Comparison of ENCODE assay signal across 1 cellular context in genomic region chr7:45138433-45139267, GRCh38.
TF ChIP-seq lines count a peak whose summit lies in the region.

No MANE protein-coding gene starts in this region.

TF ChIP-seq in K562, 482 proteins besides CTCF, POLR2A, EP300 and RAD21 (continued from another document and continues in another):
- TF ChIP-seq ZHX1 (conservative IDR thresholded peaks at IDR 0.05; ENCODE audit: low read length), result no peak
- no peak for TF ChIP-seq TRIM28 (IDR thresholded peaks at IDR 0.05)
- TF ChIP-seq THAP12 (CRISPR knock-in tag; IDR thresholded peaks at IDR 0.05), result no peak
- no peak for TF ChIP-seq MITF (IDR thresholded peaks at IDR 0.05)
- no peak for TF ChIP-seq CREB1 (IDR thresholded peaks at IDR 0.05)
- no peak for TF ChIP-seq CREB1 (CRISPR knock-in tag; IDR thresholded peaks at IDR 0.05)
- no peak for TF ChIP-seq FOXP1 (CRISPR knock-in tag; IDR thresholded peaks at IDR 0.05)
- TF ChIP-seq RBM34 (IDR thresholded peaks at IDR 0.05; ENCODE audit: borderline replicate concordance, insufficient read depth, low read length), result no peak
- TF ChIP-seq ZNF639 (CRISPR knock-in tag; conservative IDR thresholded peaks at IDR 0.05 in 1 of 2, IDR thresholded peaks at IDR 0.05 in 1 of 2), result 0 out of 4 replicates have a peak, but pooled peaks of 1 of the 2 experiments have one; percentile 47
- TF ChIP-seq STAT5B (CRISPR knock-in tag; IDR thresholded peaks at IDR 0.05), result no peak
- TF ChIP-seq ADNP (tag; IDR thresholded peaks at IDR 0.05), result no peak
- no peak for TF ChIP-seq WHSC1 (IDR thresholded peaks at IDR 0.05; ENCODE audit: low read length)
- no peak for TF ChIP-seq ZFP30 (CRISPR knock-in tag; IDR thresholded peaks at IDR 0.05; ENCODE audit: borderline replicate concordance)
- TF ChIP-seq JUN (IDR thresholded peaks at IDR 0.05; ENCODE audit: borderline replicate concordance, low read depth, low read length), result no peak
- no peak for TF ChIP-seq JUN (CRISPR knock-in tag; IDR thresholded peaks at IDR 0.05; ENCODE audit: borderline replicate concordance)
- no peak for TF ChIP-seq NR1H2 (CRISPR knock-in tag; IDR thresholded peaks at IDR 0.05)
- peak; percentile 39; the same call in 1 of the 2 replicates for TF ChIP-seq TAL1 (IDR thresholded peaks at IDR 0.05)
- TF ChIP-seq POLR3A (IDR thresholded peaks at IDR 0.05; ENCODE audit: borderline replicate concordance, extremely low read depth, insufficient read depth, insufficient read length), result no peak
- no peak for TF ChIP-seq KDM4B (IDR thresholded peaks at IDR 0.05; ENCODE audit: borderline replicate concordance in 2 of 2, low read depth in 1 of 2)
- TF ChIP-seq FOXK2 (conservative IDR thresholded peaks at IDR 0.05 in 1 of 2, IDR thresholded peaks at IDR 0.05 in 1 of 2; ENCODE audit: low read depth in 2 of 2), result no peak
- TF ChIP-seq BCL6 (CRISPR knock-in tag; IDR thresholded peaks at IDR 0.05), result no peak
- TF ChIP-seq MTA1 (IDR thresholded peaks at IDR 0.05; ENCODE audit: borderline replicate concordance), result no peak
- no peak for TF ChIP-seq KAT7 (CRISPR knock-in tag; IDR thresholded peaks at IDR 0.05; ENCODE audit: borderline replicate concordance)
- no peak for TF ChIP-seq SNAPC5 (CRISPR knock-in tag; IDR thresholded peaks at IDR 0.05)
- no peak for TF ChIP-seq ZNF280A (IDR thresholded peaks at IDR 0.05; ENCODE audit: low read depth, partially characterized antibody)
- TF ChIP-seq PTBP1 (IDR thresholded peaks at IDR 0.05; ENCODE audit: low read depth, low read length), result no peak
- no peak for TF ChIP-seq CC2D1A (IDR thresholded peaks at IDR 0.05)
- peak; percentile 46 for TF ChIP-seq TEAD4 (IDR thresholded peaks at IDR 0.05; ENCODE audit: low read length)
- no peak for TF ChIP-seq TEAD4 (CRISPR knock-in tag; IDR thresholded peaks at IDR 0.05; ENCODE audit: borderline replicate concordance)
- TF ChIP-seq ARNT (IDR thresholded peaks at IDR 0.05), result peak in 1 of 2 experiments; percentile 50; a peak in 1 of 4 replicates
- TF ChIP-seq KAT8 (IDR thresholded peaks at IDR 0.05; ENCODE audit: low read depth), result no peak
- TF ChIP-seq RBM14 (IDR thresholded peaks at IDR 0.05; ENCODE audit: borderline replicate concordance, insufficient read depth, low read depth, low read length), result no peak
- no peak for TF ChIP-seq RBM25 (IDR thresholded peaks at IDR 0.05; ENCODE audit: low read depth, low read length, severe bottlenecking)
- TF ChIP-seq ID3 (CRISPR knock-in tag; IDR thresholded peaks at IDR 0.05), result no peak
- no peak for TF ChIP-seq ID3 (tag; IDR thresholded peaks at IDR 0.05)
- TF ChIP-seq SFPQ (IDR thresholded peaks at IDR 0.05; ENCODE audit: low read depth, low read length), result no peak
- no peak for TF ChIP-seq MCM5 (IDR thresholded peaks at IDR 0.05; ENCODE audit: low read depth)
- no peak for TF ChIP-seq PCBP2 (IDR thresholded peaks at IDR 0.05; ENCODE audit: low read depth, low read length, poor library complexity, severe bottlenecking)
- no peak for TF ChIP-seq ZNF140 (CRISPR knock-in tag; IDR thresholded peaks at IDR 0.05)
- TF ChIP-seq ZNF561 (CRISPR knock-in tag; conservative IDR thresholded peaks at IDR 0.05), result no peak
- TF ChIP-seq HDAC1 (IDR thresholded peaks at IDR 0.05), result peak in 1 of 2 experiments; percentile 46; a peak in 2 of 4 replicates
- TF ChIP-seq SLC30A9 (CRISPR knock-in tag; IDR thresholded peaks at IDR 0.05), result no peak
- no peak for TF ChIP-seq U2AF2 (optimal IDR thresholded peaks at IDR 0.05; ENCODE audit: low read depth, low read length)
- no peak for TF ChIP-seq ESRRA (IDR thresholded peaks at IDR 0.05; ENCODE audit: borderline replicate concordance, low read depth)
- peak; percentile 65; the same call in 1 of the 2 replicates for TF ChIP-seq ZNF384 (IDR thresholded peaks at IDR 0.05; ENCODE audit: low read depth, low read length)
- TF ChIP-seq TAF1 (IDR thresholded peaks at IDR 0.05; ENCODE audit: control insufficient read depth, extremely low read depth, insufficient read depth, low read length, severe bottlenecking), result no peak
- TF ChIP-seq ZBED1 (IDR thresholded peaks at IDR 0.05), result no peak
- TF ChIP-seq STAT6 (CRISPR knock-in tag; IDR thresholded peaks at IDR 0.05), result no peak
- peak in 1 of 2 experiments; percentile 38; a peak in 1 of 4 replicates for TF ChIP-seq TEAD1 (CRISPR knock-in tag; IDR thresholded peaks at IDR 0.05)
- TF ChIP-seq PATZ1 (CRISPR knock-in tag; IDR thresholded peaks at IDR 0.05; ENCODE audit: borderline replicate concordance), result no peak
- TF ChIP-seq CBFA2T3 (IDR thresholded peaks at IDR 0.05), result peak; percentile 65
